In genomic region chr19:911197-912033, GRCh38 we compare ENCODE assay signal across 7 cellular contexts. TPM values are rescaled to one million over a fixed set of nuclear protein-coding genes. Genes with fewer than 3 reads are reported as not detected.
DNase-seq lines count a peak whose midpoint lies in the region; TF ChIP-seq lines count a peak whose summit lies in the region.
"Had no signal": no experiment of that assay in that cellular context is flagged by ENCODE, and none has a peak within 500 bp of the region (broad histone marks: within the 10 kb centered on the region; RNA-seq: fewer than 3 reads in every experiment).

No MANE protein-coding gene starts in this region.

- no peak overlapping the region for H2AFZ ChIP-seq in Karpas-422 (ENCODE audit: low read length)

- H3K4me3 ChIP-seq in skin epidermis (peak overlapping the region in 5 of 7 experiments; percentile 20 to 86 (median 69)), prostate gland (no peak overlapping the region), Karpas-422 (ENCODE audit: low read length) (no peak overlapping the region)

- H3K36me3 ChIP-seq in prostate gland (no peaks in the 10 kb centered on the region), Karpas-422 (ENCODE audit: insufficient read depth, low read length) (no peaks in the 10 kb centered on the region)

- peak overlapping the region; percentile 85 for H3K27ac Mint-ChIP-seq in T-helper 1 cell treated with Interleukin-12 subunit alpha and Interleukin-12 subunit beta and Interleukin-4 antibody, amounts not matched to agents 30 μg/mL and 1 μg/mL, for 36 hours
- no peak overlapping the region for H3K27ac Mint-ChIP-seq in dendritic cell treated with granulocyte-macrophage colony-stimulating factor and Interleukin-4, amounts not matched to agents 40 ng/mL and 50 ng/mL, for 4 days

- no peaks in the 10 kb centered on the region for H3K9me2 ChIP-seq in Karpas-422 (replicated peaks; ENCODE audit: insufficient read depth, low read length)

- no peaks in the 10 kb centered on the region for H3K9me3 ChIP-seq in prostate gland
- H3K9me3 ChIP-seq in Karpas-422 (ENCODE audit: low read length), result no peaks in the 10 kb centered on the region

- 84% methylated on average over 53 of the region's 54 CpGs for WGBS in prostate gland

- no peaks in the 10 kb centered on the region for H3K9me3 Mint-ChIP-seq in T-helper 1 cell treated with Interleukin-12 subunit alpha and Interleukin-12 subunit beta and Interleukin-4 antibody, amounts not matched to agents 30 μg/mL and 1 μg/mL, for 36 hours
- no peaks in the 10 kb centered on the region for H3K9me3 Mint-ChIP-seq in dendritic cell treated with granulocyte-macrophage colony-stimulating factor and Interleukin-4, amounts not matched to agents 40 ng/mL and 50 ng/mL, for 4 days

- peaks cover 30% of the 10 kb centered on the region for H3K4me1 Mint-ChIP-seq in T-helper 1 cell treated with Interleukin-12 subunit alpha and Interleukin-12 subunit beta and Interleukin-4 antibody, amounts not matched to agents 30 μg/mL and 1 μg/mL, for 36 hours (ENCODE audit: low read depth)
- H3K4me1 Mint-ChIP-seq in dendritic cell treated with granulocyte-macrophage colony-stimulating factor and Interleukin-4, amounts not matched to agents 40 ng/mL and 50 ng/mL, for 4 days (ENCODE audit: low read depth), result peaks cover 50% of the 10 kb centered on the region

- H3K27me3 Mint-ChIP-seq in T-helper 1 cell treated with Interleukin-12 subunit alpha and Interleukin-12 subunit beta and Interleukin-4 antibody, amounts not matched to agents 30 μg/mL and 1 μg/mL, for 36 hours (ENCODE audit: low read depth), result no peaks in the 10 kb centered on the region
- H3K27me3 Mint-ChIP-seq in dendritic cell treated with granulocyte-macrophage colony-stimulating factor and Interleukin-4, amounts not matched to agents 40 ng/mL and 50 ng/mL, for 4 days, result peaks cover 7% of the 10 kb centered on the region

- H3K4me1 ChIP-seq in prostate gland (replicated peaks) (peaks cover 4% of the 10 kb centered on the region), Karpas-422 (ENCODE audit: low read length) (peaks cover 17% of the 10 kb centered on the region)

- no peak for TF ChIP-seq POLR2A in prostate gland (IDR thresholded peaks at IDR 0.05)

- TF ChIP-seq CTCF in prostate gland (IDR thresholded peaks at IDR 0.05), result no peak

- H3K79me2 ChIP-seq in Karpas-422 (ENCODE audit: low read length), result peaks cover 45% of the 10 kb centered on the region

- no peaks in the 10 kb centered on the region for H3K27me3 ChIP-seq in prostate gland (replicated peaks; ENCODE audit: insufficient read depth)
- no peaks in the 10 kb centered on the region for H3K27me3 ChIP-seq in Karpas-422 (ENCODE audit: low read length)

- H3K9ac ChIP-seq in Karpas-422 (ENCODE audit: low read length), result no peak overlapping the region

- no peak overlapping the region for H3K4me2 ChIP-seq in Karpas-422 (ENCODE audit: low read depth, low read length, poor library complexity, severe bottlenecking)

- intact Hi-C loops in dendritic cell treated with granulocyte-macrophage colony-stimulating factor and Interleukin-4, amounts not matched to agents 40 ng/mL and 50 ng/mL, for 4 days (cut with micrococcal nuclease), result loop anchor here (2.0 kb wide), 1 partner anchor 49 kb away; no protein-coding TSS in a partner anchor
- intact Hi-C loops in prostate gland (cut with DNase I), result loop anchor here (2.0 kb wide), 1 partner anchor 43 kb away; no protein-coding TSS in a partner anchor

- peak overlapping the region; percentile 78 for H3K4me3 Mint-ChIP-seq in T-helper 1 cell treated with Interleukin-12 subunit alpha and Interleukin-12 subunit beta and Interleukin-4 antibody, amounts not matched to agents 30 μg/mL and 1 μg/mL, for 36 hours
- peak overlapping the region; percentile 46 for H3K4me3 Mint-ChIP-seq in dendritic cell treated with granulocyte-macrophage colony-stimulating factor and Interleukin-4, amounts not matched to agents 40 ng/mL and 50 ng/mL, for 4 days

- DNase-seq in T-helper 1 cell (no peak), prostate gland (ENCODE audit: low spot score) (no peak), Karpas-422 (no peak)

- H3K27ac ChIP-seq in skin epidermis (peak overlapping the region in 9 of 21 experiments; percentile 14 to 100 (median 98)), prostate gland (no peak overlapping the region), Karpas-422 (ENCODE audit: low read length) (no peak overlapping the region)

- H4K20me1 ChIP-seq in Karpas-422 (ENCODE audit: insufficient read depth, low read depth, low read length), result no peaks in the 10 kb centered on the region

- peaks cover 11% of the 10 kb centered on the region for H3K36me3 Mint-ChIP-seq in T-helper 1 cell treated with Interleukin-12 subunit alpha and Interleukin-12 subunit beta and Interleukin-4 antibody, amounts not matched to agents 30 μg/mL and 1 μg/mL, for 36 hours (ENCODE audit: low read depth)
- H3K36me3 Mint-ChIP-seq in dendritic cell treated with granulocyte-macrophage colony-stimulating factor and Interleukin-4, amounts not matched to agents 40 ng/mL and 50 ng/mL, for 4 days (ENCODE audit: low read depth), result peaks cover 22% of the 10 kb centered on the region

RNA-seq across cellular contexts. Expression of gene R3HDM4, which starts 1.6 kb away (rescaled TPM):
- total RNA-seq in prostate gland, result 10 to 100 TPM; 36.9 to 58.7 TPM
- 41.9 and 43.8 TPM in 2 replicates for total RNA-seq in Karpas-422 (2014; rRNA removed; shearing (Covaris generic); ENCODE audit: low replicate concordance)

RNA-seq across cellular contexts. Expression of gene KISS1R, which starts 5.7 kb away (rescaled TPM):
- not detected for total RNA-seq in prostate gland
- not detected in 2 replicates for total RNA-seq in Karpas-422 (2014; rRNA removed; shearing (Covaris generic); ENCODE audit: low replicate concordance)
- total RNA-seq: A172 had no signal

RNA-seq across cellular contexts. Expression of gene ARID3A, which starts 14.4 kb away (rescaled TPM):
- total RNA-seq in prostate gland, result 10 to 100 TPM in 1 of 2 donors, 1 to 10 TPM in 1; 3.8 to 18.7 TPM
- 2.0 and 4.6 TPM in 2 replicates for total RNA-seq in Karpas-422 (2014; rRNA removed; shearing (Covaris generic); ENCODE audit: low replicate concordance)

RNA-seq across cellular contexts. Expression of gene RNU6-9, which starts 18.1 kb away (rescaled TPM):
- total RNA-seq in prostate gland, result not detected
- not detected in 2 replicates for total RNA-seq in Karpas-422 (2014; rRNA removed; shearing (Covaris generic); ENCODE audit: low replicate concordance)
- total RNA-seq: A172 had no signal

RNA-seq across cellular contexts. Expression of gene MED16, which starts 18.4 kb away (rescaled TPM):
- total RNA-seq in prostate gland, result 100 to 1,000 TPM in 1 of 2 donors, 10 to 100 TPM in 1; 65.1 to 114 TPM
- 10.8 and 14.1 TPM in 2 replicates for total RNA-seq in Karpas-422 (2014; rRNA removed; shearing (Covaris generic); ENCODE audit: low replicate concordance)

Comparison
In these comparisons a context has a peak if more than half of its experiments do, and no peak if none do; other contexts are left out.
1. H3K4me3 ChIP-seq: peak in skin epidermis (5 of 7); none in prostate gland (0 of 2) and Karpas-422 (single experiment).